8 cellular contexts compared by ENCODE assay signal in genomic region chr3:180911876-180912303, GRCh38. TPM values are rescaled to one million over a fixed set of nuclear protein-coding genes. Genes with fewer than 3 reads are reported as not detected.
DNase-seq lines count a peak whose midpoint lies in the region; ATAC-seq and TF ChIP-seq lines count a peak whose summit lies in the region.

No MANE protein-coding gene starts in this region.

- H3K36me3 ChIP-seq in cardiac muscle cell (peaks cover 6% of the 10 kb centered on the region), vagina (no peaks in the 10 kb centered on the region)

- H3K27me3 ChIP-seq in cardiac muscle cell (no peaks in the 10 kb centered on the region), vagina (no peaks in the 10 kb centered on the region)

- DNase-seq in cardiac muscle cell (ENCODE audit: low read depth in 1 of 2, low spot score in 1 of 2) (no peak), cardiac septum (ENCODE audit: low spot score) (no peak), lower leg skin (ENCODE audit: low spot score in 2 of 2) (no peak), vagina (ENCODE audit: extremely low spot score in 2 of 2) (no peak), NCI-H510A treated with DMSO at 0.1 percent for 48 hours (lab: John Stamatoyannopoulos, UW) (no peak), NCI-H446 treated with DMSO at 0.1 percent for 48 hours (lab: John Stamatoyannopoulos, UW) (no peak)

- H3K9me3 ChIP-seq in cardiac muscle cell (ENCODE audit: low read depth) (no peaks in the 10 kb centered on the region), vagina (no peaks in the 10 kb centered on the region)

- intact Hi-C loops in cardiac septum (cut with DNase I) (loop anchor here (1.0 to 10.0 kb wide), 2 partner anchors 77 to 307 kb away; partner anchors contain the start of genes DNAJC19 and TTC14), lower leg skin (cut with DNase I; ENCODE audit: low total_unique reads) (no loop called here), vagina (cut with DNase I) (no loop called here)

- H3K4me1 ChIP-seq in cardiac muscle cell (ENCODE audit: low read depth) (peaks cover 17% of the 10 kb centered on the region), vagina (peaks cover 34% of the 10 kb centered on the region)

- TF ChIP-seq POLR2A in lower leg skin (IDR thresholded peaks at IDR 0.05), result no peak
- TF ChIP-seq POLR2A in vagina (IDR thresholded peaks at IDR 0.05), result no peak

- H3K4me3 ChIP-seq in cardiac muscle cell (peak overlapping the region; percentile 87), lower leg skin (ENCODE audit: low read depth, poor library complexity, severe bottlenecking) (peak overlapping the region; percentile 88), vagina (peak overlapping the region; percentile 84 to 90)

- WGBS in lower leg skin, 2 donors, result 31 to 35% methylated on average over 6 of the region's 6 CpGs

- H3K4me3 Mint-ChIP-seq in activated naive CD8-positive, alpha-beta T cell, result peak overlapping the region; percentile 99

- peak; percentile 12 for ATAC-seq in HG03135 (IDR thresholded peaks at IDR 0.05; ENCODE audit: unreplicated experiment)

- TF ChIP-seq CTCF in cardiac muscle cell (IDR thresholded peaks at IDR 0.05; ENCODE audit: low read depth, low read length) (no peak), lower leg skin (IDR thresholded peaks at IDR 0.05) (no peak), vagina (IDR thresholded peaks at IDR 0.05) (no peak)

- H3K27me3 Mint-ChIP-seq in activated naive CD8-positive, alpha-beta T cell, result no peaks in the 10 kb centered on the region

- H3K4me1 Mint-ChIP-seq in activated naive CD8-positive, alpha-beta T cell (ENCODE audit: low read depth), result peaks cover 58% of the 10 kb centered on the region

- H3K9me3 Mint-ChIP-seq in activated naive CD8-positive, alpha-beta T cell (ENCODE audit: low read depth), result no peaks in the 10 kb centered on the region

- peak overlapping the region; percentile 100 for H3K27ac ChIP-seq in cardiac muscle cell
- H3K27ac ChIP-seq in vagina, result peak overlapping the region; percentile 96

- peak overlapping the region; percentile 99 for H3K27ac Mint-ChIP-seq in activated naive CD8-positive, alpha-beta T cell

- no peaks in the 10 kb centered on the region for H3K36me3 Mint-ChIP-seq in activated naive CD8-positive, alpha-beta T cell

RNA-seq across cellular contexts. Expression of gene FXR1, which starts 0.6 kb away (rescaled TPM):
- total RNA-seq in cardiac muscle cell (169 and 331 TPM in 2 replicates), cardiac septum (205 TPM), lower leg skin (10 to 100 TPM; 57.4 to 94.0 (median 70.7) TPM), vagina (99.7 TPM)
- 63.3 and 99.3 TPM in 2 replicates for polyA plus RNA-seq in cardiac muscle cell
